ENCODE assay signal across 29 cellular contexts in the genomic region with DNA sequence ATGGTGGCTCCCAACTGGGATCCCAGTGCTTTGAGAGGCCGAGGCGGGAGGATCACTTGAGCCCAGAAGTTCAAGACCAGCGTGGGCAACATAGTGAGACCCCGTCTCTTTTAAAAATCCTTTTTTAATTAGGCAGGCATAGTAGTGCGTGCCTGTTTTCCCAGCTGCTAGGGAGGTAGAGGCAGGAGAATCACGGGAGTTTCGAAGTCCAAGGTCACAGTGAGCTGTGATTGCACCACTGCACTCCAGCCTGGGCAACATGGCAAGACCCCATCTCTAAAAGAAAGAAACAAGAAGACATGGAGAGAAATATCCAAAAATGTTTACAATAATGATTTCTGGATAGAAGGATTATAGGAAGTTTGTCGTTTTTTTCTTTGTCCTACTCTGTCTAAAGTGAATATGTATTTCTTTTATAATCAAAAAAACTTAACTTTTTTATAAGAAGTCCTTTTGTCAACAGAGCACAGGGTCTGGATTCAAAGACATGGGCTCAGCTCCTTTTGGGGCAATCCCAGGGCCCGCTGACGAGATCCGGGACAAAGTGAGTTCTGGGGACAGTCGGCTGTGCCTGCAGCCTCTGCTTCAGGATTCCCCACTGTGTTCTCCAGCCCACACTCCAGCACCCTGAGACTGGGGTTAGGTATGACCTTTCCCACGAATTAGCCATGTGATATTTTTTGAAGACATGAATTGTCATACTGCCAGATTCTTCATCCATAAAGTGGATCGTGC.
"Had no signal": no experiment of that assay in that cellular context is flagged by ENCODE, and none has a peak within 500 bp of the region (broad histone marks: within the 10 kb centered on the region; RNA-seq: fewer than 3 reads in every experiment).

No MANE protein-coding gene starts in this region.

- H3K9ac ChIP-seq: neural progenitor cell had no signal

- H3K4me3 ChIP-seq: body of pancreas, colonic mucosa, esophagus squamous epithelium, neural progenitor cell, skin epidermis, thyroid gland had no signal

- DNase-seq: activated CD4-positive, alpha-beta T cell treated with anti-CD3 and anti-CD28 coated beads for 4 hours; activated CD4-positive, alpha-beta T cell treated with anti-CD3 and anti-CD28 coated beads, Interleukin-2, amount 50 U/mL, for 4 hours; activated gamma-delta T cell; activated T-cell treated with anti-CD3 and anti-CD28 coated beads, Interleukin-2, amount 50 U/mL, for 1 hour; colonic mucosa; effector CD8-positive, alpha-beta T cell; esophagus squamous epithelium; foreskin melanocyte; naive B cell; occipital lobe; stimulated activated CD4-positive, alpha-beta T cell treated with anti-CD3 and anti-CD28 coated beads, Interleukin-4, amount 100 ng/mL, for 24 hours; SW 1271; T-helper 9 cell; thyroid gland had no signal

- H3K27me3 Mint-ChIP-seq: stimulated activated naive CD8-positive, alpha-beta T cell treated with anti-CD3 and anti-CD28 coated beads, Interleukin-15, Interleukin-2, amounts not matched to agents 100 ng/mL and 50 ng/mL, for 24 hours had no signal

- H3K4me2 ChIP-seq: neural progenitor cell had no signal

- FAIRE-seq: endometrium, islet of Langerhans, TTC549 had no signal

- H3K9me3 ChIP-seq: body of pancreas, colonic mucosa, thyroid gland had no signal

- H3K27ac ChIP-seq: body of pancreas, colonic mucosa, epithelial cell of prostate, esophagus squamous epithelium, neural progenitor cell, skin epidermis, thyroid gland, VCaP had no signal

- H2AFZ ChIP-seq: neural progenitor cell had no signal

- H3K4me3 Mint-ChIP-seq: mesothelial cell of epicardium; neural progenitor cell; stimulated activated effector memory CD8-positive, alpha-beta T cell treated with anti-CD3 and anti-CD28 coated beads, Interleukin-12 subunit alpha, Interleukin-12 subunit beta, amount 100 ng/mL, for 72 hours; stimulated activated naive CD8-positive, alpha-beta T cell treated with anti-CD3 and anti-CD28 coated beads, Interleukin-15, Interleukin-2, amounts not matched to agents 100 ng/mL and 50 ng/mL, for 24 hours; T-helper 1 cell treated with Interleukin-12 subunit alpha and Interleukin-12 subunit beta and Interleukin-4 antibody, amounts not matched to agents 30 μg/mL and 1 μg/mL, for 36 hours had no signal

- H3K27ac Mint-ChIP-seq: activated naive CD4-positive, alpha-beta T cell treated with anti-CD3 and anti-CD28 coated beads, Interleukin-2, amount 50 U/mL, for 72 hours; mesothelial cell of epicardium; neural progenitor cell; stimulated activated effector memory CD8-positive, alpha-beta T cell treated with anti-CD3 and anti-CD28 coated beads, Interleukin-12 subunit alpha, Interleukin-12 subunit beta, amount 100 ng/mL, for 72 hours; stimulated activated naive CD8-positive, alpha-beta T cell treated with anti-CD3 and anti-CD28 coated beads, Interleukin-15, Interleukin-2, amounts not matched to agents 100 ng/mL and 50 ng/mL, for 24 hours; T-helper 1 cell treated with Interleukin-12 subunit alpha and Interleukin-12 subunit beta and Interleukin-4 antibody, amounts not matched to agents 30 μg/mL and 1 μg/mL, for 36 hours had no signal

- H3K9me3 Mint-ChIP-seq: mesothelial cell of epicardium; stimulated activated effector memory CD8-positive, alpha-beta T cell treated with anti-CD3 and anti-CD28 coated beads, Interleukin-12 subunit alpha, Interleukin-12 subunit beta, amount 100 ng/mL, for 72 hours; stimulated activated naive CD8-positive, alpha-beta T cell treated with anti-CD3 and anti-CD28 coated beads, Interleukin-15, Interleukin-2, amounts not matched to agents 100 ng/mL and 50 ng/mL, for 24 hours had no signal

- ATAC-seq: activated naive CD4-positive, alpha-beta T cell treated with anti-CD3 and anti-CD28 coated beads, Interleukin-2, amount 50 U/mL, for 72 hours; body of pancreas; left ventricle myocardium superior; right cardiac atrium; stimulated activated effector memory CD8-positive, alpha-beta T cell treated with anti-CD3 and anti-CD28 coated beads, Interleukin-12 subunit alpha, Interleukin-12 subunit beta, amount 100 ng/mL, for 72 hours had no signal

- H3K36me3 Mint-ChIP-seq: activated naive CD4-positive, alpha-beta T cell treated with anti-CD3 and anti-CD28 coated beads, Interleukin-2, amount 50 U/mL, for 72 hours; mesothelial cell of epicardium; naive B cell; neural progenitor cell; stimulated activated effector memory CD8-positive, alpha-beta T cell treated with anti-CD3 and anti-CD28 coated beads, Interleukin-12 subunit alpha, Interleukin-12 subunit beta, amount 100 ng/mL, for 72 hours had no signal

- H3K4me1 ChIP-seq: body of pancreas, colonic mucosa, neural progenitor cell had no signal

- H3K36me3 ChIP-seq: colonic mucosa, esophagus squamous epithelium, neural progenitor cell, thyroid gland had no signal

- H3K27me3 ChIP-seq: body of pancreas, colonic mucosa, neural progenitor cell, thyroid gland had no signal
